ENCODE assay signal across 11 cellular contexts in genomic region chr14:92471919-92472318, GRCh38. TPM values are rescaled to one million over a fixed set of nuclear protein-coding genes. Genes with fewer than 3 reads are reported as not detected.
DNase-seq lines count a peak whose midpoint lies in the region; ATAC-seq, FAIRE-seq and TF ChIP-seq lines count a peak whose summit lies in the region.
"Had no signal": no experiment of that assay in that cellular context is flagged by ENCODE, and none has a peak within 500 bp of the region (broad histone marks: within the 10 kb centered on the region; RNA-seq: fewer than 3 reads in every experiment).

No MANE protein-coding gene starts in this region.

- no peaks in the 10 kb centered on the region for H3K36me3 ChIP-seq in mesendoderm (ENCODE audit: control insufficient read depth, insufficient read depth, low read length)

- H3K27me3 Mint-ChIP-seq in CD14-positive monocyte (ENCODE audit: low read depth in 3 of 3), result no peaks in the 10 kb centered on the region

- no peak overlapping the region for H3K4ac ChIP-seq in mesendoderm (ENCODE audit: low read depth, low read length)

- no peaks in the 10 kb centered on the region for H3K79me2 ChIP-seq in mesendoderm (ENCODE audit: control insufficient read depth, insufficient read depth, low read length)

- H3K9ac ChIP-seq in mesendoderm (ENCODE audit: low read length), result no peak overlapping the region

- H3K18ac ChIP-seq in mesendoderm (ENCODE audit: low read length), result no peak overlapping the region

- H2BK15ac ChIP-seq in mesendoderm (replicated peaks; ENCODE audit: low read depth), result no peak overlapping the region

- no peak for TF ChIP-seq POLR2A in GM12892 (IDR thresholded peaks at IDR 0.05; ENCODE audit: low read depth, low read length)

- H3K27me3 ChIP-seq in mesendoderm (ENCODE audit: insufficient read depth, low read length, poor library complexity), result no peaks in the 10 kb centered on the region

- FAIRE-seq in GM12892 (lab: Jason Lieb, UNC), result no peak

- H3K27ac Mint-ChIP-seq in CD14-positive monocyte, result peak overlapping the region; percentile 61 to 98 (median 86)

- no peak overlapping the region for H2BK120ac ChIP-seq in mesendoderm (ENCODE audit: low read depth, low read length)

- no peak overlapping the region for H2AK5ac ChIP-seq in mesendoderm (ENCODE audit: low read length)

- H3K36me3 Mint-ChIP-seq in CD14-positive monocyte, result peaks cover 21 to 48% of the 10 kb centered on the region in 2 donors

- no peaks in the 10 kb centered on the region for H3K79me1 ChIP-seq in mesendoderm (ENCODE audit: low read length)

- no peak overlapping the region for H4K8ac ChIP-seq in mesendoderm (ENCODE audit: low read depth, low read length)

- no peak for TF ChIP-seq CTCF in CD14-positive monocyte (IDR thresholded peaks at IDR 0.05)
- no peak for TF ChIP-seq CTCF in choroid plexus epithelial cell (conservative IDR thresholded peaks at IDR 0.05; ENCODE audit: low read depth, low read length)

- H3K27ac ChIP-seq in mesendoderm (ENCODE audit: low read depth, low read length), result no peak overlapping the region

- peaks cover 0 to 9% (median 0%) of the 10 kb centered on the region in 7 donors for H3K9me3 Mint-ChIP-seq in CD14-positive monocyte

- H4K5ac ChIP-seq in mesendoderm (ENCODE audit: low read length), result no peak overlapping the region

- no peaks in the 10 kb centered on the region for H3K4me1 ChIP-seq in mesendoderm (ENCODE audit: control insufficient read depth, low read depth, low read length)

- DNase-seq in CD14-positive monocyte (ENCODE audit: low spot score) (no peak), HuH-7.5 (ENCODE audit: low spot score) (peak; percentile 26), choroid plexus epithelial cell (ENCODE audit: low read depth) (peak; percentile 93), mesendoderm (peak; percentile 86), GM12892 (ENCODE audit: insufficient read length) (no peak), GOT3 (lab: John Stamatoyannopoulos, UW) (no peak)
- no peak for DNase-seq in stimulated activated CD4-positive, alpha-beta T cell treated with anti-CD3 and anti-CD28 coated beads, Interleukin-2, amount 100 ng/mL, for 48 hours
- DNase-seq: naive thymus-derived CD4-positive, alpha-beta T cell; NCI-H2029; T-helper 2 cell had no signal

- no peak overlapping the region for H3K4me2 ChIP-seq in mesendoderm (ENCODE audit: low read length)

- peaks cover 72% of the 10 kb centered on the region for H3K4me1 Mint-ChIP-seq in CD14-positive monocyte

- H3K23ac ChIP-seq in mesendoderm (ENCODE audit: low read length), result no peak overlapping the region

- H2BK5ac ChIP-seq in mesendoderm (ENCODE audit: low read length), result no peak overlapping the region

- no peak overlapping the region for H3K56ac ChIP-seq in mesendoderm (ENCODE audit: low read length)

- intact Hi-C loops in CD14-positive monocyte (cut with micrococcal nuclease), result loop anchor here in 1 of 2 donors (2.0 to 5.0 kb wide), 3 partner anchors 15 to 75 kb away; no protein-coding TSS in a partner anchor

- no peak overlapping the region for H3K4me3 ChIP-seq in choroid plexus epithelial cell (ENCODE audit: low read depth, low read length)
- no peak overlapping the region for H3K4me3 ChIP-seq in mesendoderm (ENCODE audit: low read length)

- ATAC-seq in GM21360 (IDR thresholded peaks at IDR 0.05; ENCODE audit: unreplicated experiment), result no peak
- ATAC-seq: naive thymus-derived CD4-positive, alpha-beta T cell had no signal

- peak overlapping the region in 1 of 2 donors; percentile 65 for H3K4me3 Mint-ChIP-seq in CD14-positive monocyte
- H3K4me3 Mint-ChIP-seq: naive thymus-derived CD4-positive, alpha-beta T cell had no signal

RNA-seq across cellular contexts. Expression of gene RIN3, which starts 41.7 kb away (rescaled TPM):
- polyA plus RNA-seq in CD14-positive monocyte, result 10 to 100 TPM; 42.8 to 54.6 TPM
- polyA plus RNA-seq in mesendoderm (2013, experiment 1 of 2), result 2.4 TPM
- polyA plus RNA-seq in mesendoderm (2013, experiment 2 of 2), result 2.3 TPM
- 9.4 TPM for polyA plus RNA-seq in GM12892 (2012; ENCODE audit: missing spikeins)

Comparison
In these comparisons a context has a peak if more than half of its experiments do, and no peak if none do; other contexts are left out.
1. DNase-seq: peak in HuH-7.5 (single experiment), choroid plexus epithelial cell (single experiment) and mesendoderm (single experiment); none in CD14-positive monocyte (single experiment), GM12892 (single experiment), stimulated activated CD4-positive, alpha-beta T cell treated with anti-CD3 and anti-CD28 coated beads, Interleukin-2, amount 100 ng/mL, for 48 hours (0 of 2) and GOT3 (single experiment).